1 cellular context compared by ENCODE assay signal in the genomic region with DNA sequence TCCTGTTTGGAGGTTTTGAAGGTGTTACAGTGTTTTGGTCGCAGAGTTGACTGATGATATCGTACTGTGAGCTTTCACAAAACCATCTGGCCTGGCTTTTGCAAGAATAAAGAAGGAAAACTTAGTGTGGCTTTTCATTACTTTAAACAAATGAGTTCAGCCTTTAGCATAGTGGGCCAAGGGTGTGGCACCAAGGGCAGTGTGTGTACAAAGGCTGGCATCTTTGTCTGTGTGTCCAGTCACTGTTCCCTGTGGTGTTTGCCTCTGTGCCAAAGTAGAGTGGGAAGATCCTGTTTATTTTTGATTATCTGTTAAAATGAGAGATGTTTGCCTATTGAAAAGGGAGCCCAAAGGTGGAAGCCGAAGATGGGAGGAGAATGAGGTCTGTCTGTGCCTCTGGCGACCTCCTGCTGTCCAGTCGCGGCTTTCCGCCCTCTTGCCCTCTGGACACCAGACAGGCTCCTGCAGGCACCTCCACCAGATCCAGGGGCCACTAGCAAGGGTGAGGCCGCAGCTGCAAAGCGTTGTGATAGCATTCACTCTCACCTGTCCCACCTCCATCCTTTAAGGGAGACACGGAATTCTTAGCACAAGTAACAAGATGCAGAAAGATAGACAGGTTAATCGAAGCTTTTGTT.
TF ChIP-seq lines count a peak whose summit lies in the region.

No MANE protein-coding gene starts in this region.

TF ChIP-seq in H1, 55 proteins besides CTCF, POLR2A, EP300 and RAD21:
- TF ChIP-seq YY1 (IDR thresholded peaks at IDR 0.05; ENCODE audit: low read depth, low read length) (no peak), NANOG (IDR thresholded peaks at IDR 0.05; ENCODE audit: insufficient read depth, low read depth, low read length, poor library complexity, severe bottlenecking) (no peak), CBX5 (IDR thresholded peaks at IDR 0.05; ENCODE audit: low read depth, low read length) (no peak), CTBP2 (IDR thresholded peaks at IDR 0.05; ENCODE audit: borderline replicate concordance, insufficient read depth, insufficient read length, low read length) (no peak), RBBP5 (IDR thresholded peaks at IDR 0.05; ENCODE audit: borderline replicate concordance, low read depth, low read length) (no peak), KDM5A (IDR thresholded peaks at IDR 0.05; ENCODE audit: low read length) (no peak), TAF7 (optimal IDR thresholded peaks at IDR 0.05; ENCODE audit: borderline replicate concordance, low read depth, low read length) (no peak), JUND (IDR thresholded peaks at IDR 0.05; ENCODE audit: low read length) (no peak), TBP (IDR thresholded peaks at IDR 0.05; ENCODE audit: low read depth, low read length) (no peak), EZH2 (IDR thresholded peaks at IDR 0.05; ENCODE audit: low read depth, low read length, severe bottlenecking) (no peak), TCF12 (IDR thresholded peaks at IDR 0.05; ENCODE audit: low read depth, low read length) (no peak), HDAC2 (IDR thresholded peaks at IDR 0.05; ENCODE audit: borderline replicate concordance in 1 of 2, low read depth in 2 of 2, low read length in 2 of 2) (no peak), CHD1 (IDR thresholded peaks at IDR 0.05; ENCODE audit: low read depth, low read length) (no peak), POLR2AphosphoS5 (IDR thresholded peaks at IDR 0.05; ENCODE audit: low read depth, low read length) (no peak), SP2 (IDR thresholded peaks at IDR 0.05; ENCODE audit: low read length) (no peak)
- TF ChIP-seq, protein P1, sequence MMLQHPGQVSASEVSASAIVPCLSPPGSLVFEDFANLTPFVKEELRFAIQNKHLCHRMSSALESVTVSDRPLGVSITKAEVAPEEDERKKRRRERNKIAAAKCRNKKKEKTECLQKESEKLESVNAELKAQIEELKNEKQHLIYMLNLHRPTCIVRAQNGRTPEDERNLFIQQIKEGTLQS (IDR thresholded peaks at IDR 0.05; ENCODE audit: insufficient read depth, low read depth, low read length): no peak
TF ChIP-seq in H1: peak in this region for 0.
